ENCODE assay signal across 16 cellular contexts in the genomic region with DNA sequence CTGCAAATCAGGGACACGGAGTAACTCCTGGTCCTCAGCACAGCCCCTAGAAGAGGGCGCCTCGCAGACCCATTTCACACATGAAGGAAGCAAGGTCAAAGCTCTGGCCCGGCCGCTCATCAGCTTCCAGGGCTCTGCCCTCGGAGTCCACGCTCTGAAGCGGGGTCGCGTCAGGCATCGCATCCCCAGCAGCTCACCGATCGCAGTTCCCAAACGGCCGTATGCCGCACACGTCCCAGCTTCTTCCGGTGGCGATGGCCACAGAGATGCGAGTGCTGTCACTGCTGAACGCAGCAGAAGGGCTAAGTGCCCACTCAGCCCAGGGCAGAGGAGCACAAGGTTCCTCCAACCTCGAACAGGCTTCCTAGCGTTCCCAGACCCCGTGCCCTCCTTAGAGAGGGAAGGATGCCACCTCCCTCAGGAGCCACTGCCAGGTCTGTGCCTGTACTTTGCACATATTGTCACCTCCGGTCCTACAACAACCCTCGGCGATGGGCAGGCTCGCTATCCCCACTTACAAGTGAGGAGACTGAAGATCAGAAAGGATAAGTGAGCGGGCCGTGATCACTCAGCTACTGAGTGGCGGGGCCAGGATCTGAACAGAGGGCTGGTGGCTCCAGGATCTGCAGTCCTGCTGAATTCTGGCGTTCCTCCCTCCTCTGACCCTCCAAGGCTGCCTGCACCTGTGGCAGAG.
DNase-seq lines count a peak whose midpoint lies in the region; ATAC-seq and TF ChIP-seq lines count a peak whose summit lies in the region.
"Had no signal": no experiment of that assay in that cellular context is flagged by ENCODE, and none has a peak within 500 bp of the region (broad histone marks: within the 10 kb centered on the region; RNA-seq: fewer than 3 reads in every experiment).

No MANE protein-coding gene starts in this region.

- peaks cover 30% of the 10 kb centered on the region for H3K4me1 ChIP-seq in GM23248 (ENCODE audit: insufficient read depth)
- no peaks in the 10 kb centered on the region for H3K4me1 ChIP-seq in right cardiac atrium (ENCODE audit: control insufficient read depth, insufficient read depth, low read length)
- peaks cover 0 to 21% (median 10%) of the 10 kb centered on the region in 4 donors for H3K4me1 ChIP-seq in stomach
- H3K4me1 ChIP-seq: parathyroid adenoma had no signal

- peak overlapping the region; percentile 57 for H3K4me3 ChIP-seq in GM23248
- no peak overlapping the region for H3K4me3 ChIP-seq in right cardiac atrium (ENCODE audit: low read length)
- no peak overlapping the region for H3K4me3 ChIP-seq in stomach

- H3K79me2 ChIP-seq in GM23248 (ENCODE audit: insufficient read depth), result no peaks in the 10 kb centered on the region
- H3K79me2 ChIP-seq: parathyroid adenoma had no signal

- peak overlapping the region; percentile 85 for H3K9ac ChIP-seq in GM23248
- H3K9ac ChIP-seq: parathyroid adenoma had no signal

- no peaks in the 10 kb centered on the region for H4K20me1 ChIP-seq in GM23248 (ENCODE audit: insufficient read depth)

- intact Hi-C loops in activated T-helper 2 cell treated with anti-CD3 and anti-CD28 coated beads, Interferon-gamma antibody, Interleukin-2, Interleukin-4, amounts not matched to agents 10 μg/mL and 5 μg/mL and 100 μg/mL, durations not matched to agents 14 hours and 24 hours and 36 hours (cut with micrococcal nuclease), result no loop called here
- intact Hi-C loops in right cardiac atrium (cut with DNase I), result loop anchor here in 3 of 4 donors (5.0 to 10.0 kb wide), 3 partner anchors 255 to 318 kb away; partner anchors contain the start of gene COL6A3 (in 2 of the 3)
- intact Hi-C loops in stomach (cut with DNase I; ENCODE audit: low total_unique reads), result no loop called here

- no peak for TF ChIP-seq POLR2A in stomach (IDR thresholded peaks at IDR 0.05)

- WGBS in GM23248 (ENCODE audit: low coverage in 1 of 2, low lambda C conversion rate in 2 of 2, missing lambda C conversion rate in 2 of 2), 2 experiments, result 45 to 56% methylated on average over 31 to 32 of the region's 32 CpGs
- WGBS in right cardiac atrium, result 88% methylated on average over 32 of the region's 32 CpGs
- WGBS in stomach, 5 donors, result 78 to 87% (median 83%) methylated on average over 16 to 32 of the region's 32 CpGs

- H3K9me3 ChIP-seq in GM23248 (ENCODE audit: low read depth) (no peaks in the 10 kb centered on the region), right cardiac atrium (ENCODE audit: control insufficient read depth, low read length) (no peaks in the 10 kb centered on the region), stomach (no peaks in the 10 kb centered on the region)

- peak overlapping the region; percentile 60 for H3K27ac Mint-ChIP-seq in activated T-helper 2 cell treated with anti-CD3 and anti-CD28 coated beads, Interferon-gamma antibody, Interleukin-2, Interleukin-4, amounts not matched to agents 10 μg/mL and 5 μg/mL and 100 μg/mL, durations not matched to agents 14 hours and 24 hours and 36 hours
- H3K27ac Mint-ChIP-seq: memory B cell; stimulated activated naive B cell treated with anti-CD40 and anti-IgM and Interleukin-4, amounts not matched to agents 10 μg/mL and 1 μg/mL and 100 μg/mL, for 72 hours; T-helper 1 cell treated with Interleukin-12 subunit alpha and Interleukin-12 subunit beta and Interleukin-4 antibody, amounts not matched to agents 30 μg/mL and 1 μg/mL, for 36 hours had no signal

- no peak overlapping the region for H3K4me3 Mint-ChIP-seq in activated T-helper 2 cell treated with anti-CD3 and anti-CD28 coated beads, Interferon-gamma antibody, Interleukin-2, Interleukin-4, amounts not matched to agents 10 μg/mL and 5 μg/mL and 100 μg/mL, durations not matched to agents 14 hours and 24 hours and 36 hours (ENCODE audit: low read depth)
- H3K4me3 Mint-ChIP-seq: memory B cell; stimulated activated naive B cell treated with anti-CD40 and anti-IgM and Interleukin-4, amounts not matched to agents 10 μg/mL and 1 μg/mL and 100 μg/mL, for 72 hours; T-helper 1 cell treated with Interleukin-12 subunit alpha and Interleukin-12 subunit beta and Interleukin-4 antibody, amounts not matched to agents 30 μg/mL and 1 μg/mL, for 36 hours had no signal

- no peak for ATAC-seq in right cardiac atrium
- no peak for ATAC-seq in GM18858 (IDR thresholded peaks at IDR 0.05; ENCODE audit: unreplicated experiment)
- ATAC-seq in GM18867 (IDR thresholded peaks at IDR 0.05; ENCODE audit: unreplicated experiment), result no peak

- H3K27me3 ChIP-seq in GM23248 (replicated peaks; ENCODE audit: insufficient read depth) (no peaks in the 10 kb centered on the region), right cardiac atrium (ENCODE audit: control insufficient read depth, insufficient read depth) (no peaks in the 10 kb centered on the region), stomach (peaks cover 0 to 6% (median 0%) of the 10 kb centered on the region in 3 donors)

- peaks cover 31% of the 10 kb centered on the region for H3K4me1 Mint-ChIP-seq in activated T-helper 2 cell treated with anti-CD3 and anti-CD28 coated beads, Interferon-gamma antibody, Interleukin-2, Interleukin-4, amounts not matched to agents 10 μg/mL and 5 μg/mL and 100 μg/mL, durations not matched to agents 14 hours and 24 hours and 36 hours (ENCODE audit: low read depth)

- peaks cover 15% of the 10 kb centered on the region for H3F3A ChIP-seq in GM23248 (ENCODE audit: insufficient read depth)

- in situ Hi-C loops in GM23248 (cut with MboI), result loop anchor here (25.0 kb wide), 1 partner anchor 405 kb away; the partner anchor contains the start of gene PRLH

- H3K36me3 ChIP-seq in GM23248 (ENCODE audit: low read depth) (no peaks in the 10 kb centered on the region), stomach (no peaks in the 10 kb centered on the region)

- no peak for TF ChIP-seq EP300 in stomach (IDR thresholded peaks at IDR 0.05)

- H3K27me3 Mint-ChIP-seq in activated T-helper 2 cell treated with anti-CD3 and anti-CD28 coated beads, Interferon-gamma antibody, Interleukin-2, Interleukin-4, amounts not matched to agents 10 μg/mL and 5 μg/mL and 100 μg/mL, durations not matched to agents 14 hours and 24 hours and 36 hours (ENCODE audit: low read depth), result no peaks in the 10 kb centered on the region

- peak overlapping the region; percentile 95 for H3K27ac ChIP-seq in GM23248
- peak overlapping the region; percentile 6 for H3K27ac ChIP-seq in right cardiac atrium (ENCODE audit: low read length)
- peak overlapping the region in 4 of 5 donors; percentile 62 to 71 (median 63) for H3K27ac ChIP-seq in stomach
- H3K27ac ChIP-seq: parathyroid adenoma had no signal

- DNase-seq in GM23248 (peak; percentile 38), right cardiac atrium (peak in 2 of 3 donors; percentile 59 to 64), stomach (no peak), NCI-H2171 (lab: John Stamatoyannopoulos, UW) (no peak), NCI-H2029 (lab: John Stamatoyannopoulos, UW) (no peak)
- no peak for DNase-seq in activated T-helper 2 cell treated with anti-CD3 and anti-CD28 coated beads, Interferon-gamma antibody, Interleukin-2, Interleukin-4, amounts not matched to agents 10 μg/mL and 5 μg/mL and 100 μg/mL, durations not matched to agents 14 hours and 24 hours and 36 hours (ENCODE audit: low spot score)
- DNase-seq: activated gamma-delta T cell; caudate nucleus; COR-L47; NCI-H446; stimulated activated naive B cell treated with anti-CD40 and anti-IgM and Interleukin-4, amounts not matched to agents 10 μg/mL and 1 μg/mL and 100 μg/mL, for 72 hours had no signal

- no peaks in the 10 kb centered on the region for H3K9me2 ChIP-seq in GM23248 (ENCODE audit: insufficient read depth)

- peak overlapping the region; percentile 50 for H3K4me2 ChIP-seq in GM23248 (ENCODE audit: unreplicated experiment)

- H3K36me3 Mint-ChIP-seq in activated T-helper 2 cell treated with anti-CD3 and anti-CD28 coated beads, Interferon-gamma antibody, Interleukin-2, Interleukin-4, amounts not matched to agents 10 μg/mL and 5 μg/mL and 100 μg/mL, durations not matched to agents 14 hours and 24 hours and 36 hours (ENCODE audit: low read depth), result peaks cover 6% of the 10 kb centered on the region
- H3K36me3 Mint-ChIP-seq: stimulated activated naive B cell treated with anti-CD40 and anti-IgM and Interleukin-4, amounts not matched to agents 10 μg/mL and 1 μg/mL and 100 μg/mL, for 72 hours had no signal

- TF ChIP-seq CTCF in stomach (IDR thresholded peaks at IDR 0.05), result no peak

- peak overlapping the region; percentile 49 for H2AFZ ChIP-seq in GM23248
- H2AFZ ChIP-seq: parathyroid adenoma had no signal

- peaks cover 3% of the 10 kb centered on the region for H3K9me3 Mint-ChIP-seq in activated T-helper 2 cell treated with anti-CD3 and anti-CD28 coated beads, Interferon-gamma antibody, Interleukin-2, Interleukin-4, amounts not matched to agents 10 μg/mL and 5 μg/mL and 100 μg/mL, durations not matched to agents 14 hours and 24 hours and 36 hours
- H3K9me3 Mint-ChIP-seq: memory B cell; stimulated activated naive B cell treated with anti-CD40 and anti-IgM and Interleukin-4, amounts not matched to agents 10 μg/mL and 1 μg/mL and 100 μg/mL, for 72 hours; T-helper 1 cell treated with Interleukin-12 subunit alpha and Interleukin-12 subunit beta and Interleukin-4 antibody, amounts not matched to agents 30 μg/mL and 1 μg/mL, for 36 hours had no signal

Comparison
In these comparisons a context has a peak if more than half of its experiments do, and no peak if none do; other contexts are left out.
1. DNase-seq: peak in GM23248 (single experiment) and right cardiac atrium (2 of 3); none in activated T-helper 2 cell treated with anti-CD3 and anti-CD28 coated beads, Interferon-gamma antibody, Interleukin-2, Interleukin-4, amounts not matched to agents 10 μg/mL and 5 μg/mL and 100 μg/mL, durations not matched to agents 14 hours and 24 hours and 36 hours (single experiment), stomach (single experiment), NCI-H2171 (single experiment) and NCI-H2029 (single experiment).
2. H3K27ac ChIP-seq: peak in every context shown above with its lines; median percentile 95 in GM23248; 63 in stomach; 6 in right cardiac atrium.
3. intact Hi-C loops: an anchor here in right cardiac atrium (5.0 to 10.0 kb wide); none called in activated T-helper 2 cell treated with anti-CD3 and anti-CD28 coated beads, Interferon-gamma antibody, Interleukin-2, Interleukin-4, amounts not matched to agents 10 μg/mL and 5 μg/mL and 100 μg/mL, durations not matched to agents 14 hours and 24 hours and 36 hours and stomach.